27 cellular contexts compared by ENCODE assay signal in the genomic region with DNA sequence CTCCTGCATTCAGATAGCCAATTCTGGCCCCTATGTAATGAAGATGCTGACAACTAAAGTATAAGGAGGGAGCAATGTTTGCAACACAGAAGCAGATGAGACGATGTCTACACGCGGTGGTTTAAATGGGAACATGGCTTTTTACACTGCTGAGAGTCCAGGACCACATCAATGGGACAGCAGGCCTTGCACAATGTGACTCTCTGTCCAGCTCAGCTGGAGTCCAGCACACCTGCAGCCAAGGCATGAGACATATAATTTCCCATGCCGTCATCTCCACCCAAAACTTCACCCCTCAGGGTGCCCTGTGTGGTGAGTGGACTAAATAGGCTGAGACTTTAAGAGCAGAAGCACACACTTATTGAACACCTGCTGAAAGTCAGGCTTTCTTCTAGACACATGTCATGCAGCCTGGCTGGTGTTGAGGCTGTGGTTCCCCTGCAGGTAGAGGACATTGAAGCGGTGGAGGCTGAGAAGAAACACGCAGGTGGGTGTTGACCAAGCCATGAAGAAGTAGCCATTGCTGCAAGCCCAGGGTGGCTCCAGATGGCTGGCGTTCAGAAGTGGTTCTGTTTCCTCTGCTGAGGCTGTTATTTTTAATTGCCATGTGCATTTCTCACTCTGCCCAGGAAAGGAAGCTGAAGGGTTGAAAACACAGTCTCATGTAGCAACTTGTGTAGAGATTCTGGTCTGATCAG.
"Had no signal": no experiment of that assay in that cellular context is flagged by ENCODE, and none has a peak within 500 bp of the region (broad histone marks: within the 10 kb centered on the region; RNA-seq: fewer than 3 reads in every experiment).

No MANE protein-coding gene starts in this region.

- DNase-seq: activated CD4-positive, alpha-beta T cell treated with anti-CD3 and anti-CD28 coated beads for 48 hours; activated CD4-positive, alpha-beta T cell treated with anti-CD3 and anti-CD28 coated beads, Interleukin-2, amount 50 U/mL, for 4 hours; activated CD4-positive, CD25-positive, alpha-beta regulatory T cell treated with anti-CD3 and anti-CD28 coated beads, Interleukin-2, amount 50 U/mL, for 72 hours; activated CD8-positive, alpha-beta memory T cell treated with anti-CD3 and anti-CD28 coated beads, Interleukin-2, amount 50 U/mL, for 48 hours; activated CD8-positive, alpha-beta T cell treated with anti-CD3 and anti-CD28 coated beads, Interleukin-2, amount 10 ng/mL, durations not matched to agents 7 days and 5 days; activated T-cell treated with anti-CD3 and anti-CD28 coated beads, Interleukin-2, amount 50 U/mL, for 1 hour; aorta; central memory CD4-positive, alpha-beta T cell; MG63; MV-4-11; NCI-H1092 treated with DMSO at 0.1 percent for 48 hours; NCI-H1417 treated with DMSO at 0.1 percent for 48 hours; NCI-H187 treated with DMSO at 0.1 percent for 48 hours; NCI-H2081 treated with DMSO at 0.1 percent for 48 hours; NCI-H2171 treated with DMSO at 0.1 percent for 48 hours; NCI-H510A treated with DMSO at 0.1 percent for 48 hours; NCI-H748 treated with DMSO at 0.1 percent for 48 hours; NK-92 treated with Interleukin-12 subunit alpha and Interleukin-12 subunit beta, amount 100 ng/mL, for 24 hours; OCI-M1; RPMI8226; T-cell; T-helper 2 cell had no signal

- H3K9me3 ChIP-seq: MG63 had no signal

- H3K27ac ChIP-seq: KMS-11, SK-N-MC had no signal

- H3K9ac ChIP-seq: KMS-11 had no signal

- H3K4me3 ChIP-seq: MG63, SK-N-MC had no signal

- ATAC-seq: activated CD8-positive, alpha-beta T cell treated with anti-CD3 and anti-CD28 coated beads, Interleukin-2, amount 10 ng/mL, durations not matched to agents 7 days and 5 days; Panc1; Right ventricle myocardium inferior; T-cell; WTC11 had no signal

- H3K36me3 ChIP-seq: MG63 had no signal

- H3K4me2 ChIP-seq: KMS-11 had no signal
